In genomic region chr10:118662228-118663035, GRCh38 we compare ENCODE assay signal across 16 cellular contexts.
A peak's percentile ranks its signal among the peaks of the same experiment; 100 is the strongest.
DNase-seq lines count a peak whose midpoint lies in the region; ATAC-seq and TF ChIP-seq lines count a peak whose summit lies in the region.
"Had no signal": no experiment of that assay in that cellular context is flagged by ENCODE, and none has a peak within 500 bp of the region (broad histone marks: within the 10 kb centered on the region; RNA-seq: fewer than 3 reads in every experiment).

No MANE protein-coding gene starts in this region.

- peaks cover 5% of the 10 kb centered on the region for H3K27me3 Mint-ChIP-seq in glutamatergic neuron (ENCODE audit: unreplicated experiment)

- no peak for TF ChIP-seq CTCF in glutamatergic neuron (IDR thresholded peaks at IDR 0.05; ENCODE audit: partially characterized antibody, unreplicated experiment)

- peaks cover 34% of the 10 kb centered on the region for H3K36me3 Mint-ChIP-seq in glutamatergic neuron (ENCODE audit: unreplicated experiment)
- H3K36me3 Mint-ChIP-seq: brain had no signal

- no peak overlapping the region for H3K27ac Mint-ChIP-seq in glutamatergic neuron (ENCODE audit: unreplicated experiment)
- H3K27ac Mint-ChIP-seq: brain had no signal

- H3K9me3 Mint-ChIP-seq in glutamatergic neuron (ENCODE audit: unreplicated experiment), result peaks cover 13% of the 10 kb centered on the region

- ATAC-seq in HG02870 (IDR thresholded peaks at IDR 0.05; ENCODE audit: unreplicated experiment) (no peak), GM18519 (IDR thresholded peaks at IDR 0.05; ENCODE audit: low FRiP score, unreplicated experiment) (no peak)
- ATAC-seq: A549, HepG2 had no signal

- DNase-seq in NCI-H1436 (lab: John Stamatoyannopoulos, UW) (peak; percentile 32), NCI-H1436 treated with DMSO at 0.1 percent for 48 hours (lab: John Stamatoyannopoulos, UW) (no peak), DMS79 (lab: John Stamatoyannopoulos, UW) (peak; percentile 40), NCI-H510A treated with DMSO at 0.1 percent for 48 hours (lab: John Stamatoyannopoulos, UW) (peak; percentile 10), myocyte (ENCODE audit: low read depth) (peak; percentile 86), glutamatergic neuron (no peak)
- DNase-seq: activated CD4-positive, CD25-positive, alpha-beta regulatory T cell; H7; NK-92 treated with Interleukin-12 subunit alpha and Interleukin-12 subunit beta, amount 100 ng/mL, for 24 hours; Right ventricle myocardium superior; upper lobe of left lung had no signal

- H3K4me3 Mint-ChIP-seq in glutamatergic neuron (ENCODE audit: unreplicated experiment), result no peak overlapping the region
- H3K4me3 Mint-ChIP-seq: brain had no signal

- no peaks in the 10 kb centered on the region for H3K4me1 Mint-ChIP-seq in glutamatergic neuron (ENCODE audit: low read depth, unreplicated experiment)
- H3K4me1 Mint-ChIP-seq: brain had no signal

Comparison
In these comparisons a context has a peak if more than half of its experiments do, and no peak if none do; other contexts are left out.
1. DNase-seq: peak in NCI-H1436 (single experiment), DMS79 (single experiment), NCI-H510A treated with DMSO at 0.1 percent for 48 hours (single experiment) and myocyte (single experiment); none in NCI-H1436 treated with DMSO at 0.1 percent for 48 hours (single experiment) and glutamatergic neuron (single experiment).